ENCODE assay signal across 8 cellular contexts in genomic region chr1:77889671-77890070, GRCh38. TPM values are rescaled to one million over a fixed set of nuclear protein-coding genes. Genes with fewer than 3 reads are reported as not detected.
DNase-seq lines count a peak whose midpoint lies in the region; ATAC-seq and TF ChIP-seq lines count a peak whose summit lies in the region.

No MANE protein-coding gene starts in this region.

- no peak overlapping the region for H2AFZ ChIP-seq in OCI-LY3 (ENCODE audit: low read depth, low read length)

- H3K27me3 ChIP-seq in OCI-LY3 (ENCODE audit: low read depth, low read length), result no peaks in the 10 kb centered on the region

- peak overlapping the region; percentile 93 for H3K4me3 Mint-ChIP-seq in neural crest cell

- no peaks in the 10 kb centered on the region for H3K36me3 ChIP-seq in OCI-LY3 (replicated peaks; ENCODE audit: low read depth, low read length)

- DNase-seq in AG20443 (ENCODE audit: low spot score) (peak; percentile 35), fibroblast of gingiva (ENCODE audit: low read depth) (peak; percentile 75), neural crest cell (ENCODE audit: low read depth, low spot score) (no peak), posterior vena cava (ENCODE audit: low spot score) (no peak), mucosa of gallbladder (ENCODE audit: low spot score) (no peak)

- TF ChIP-seq CTCF in OCI-LY3 (IDR thresholded peaks at IDR 0.05; ENCODE audit: low read depth, low read length), result no peak
- TF ChIP-seq CTCF in neural crest cell (conservative IDR thresholded peaks at IDR 0.05), result no peak

- no peaks in the 10 kb centered on the region for H3K79me2 ChIP-seq in OCI-LY3 (ENCODE audit: low read length)

- H3K9me3 Mint-ChIP-seq in neural crest cell, result no peaks in the 10 kb centered on the region

- H3K27ac ChIP-seq in OCI-LY3 (ENCODE audit: low read length), result no peak overlapping the region

- intact Hi-C loops in posterior vena cava (cut with DNase I), result loop anchor here in 1 of 2 donors (5.0 kb wide), 1 partner anchor 57 kb away; no protein-coding TSS in a partner anchor

- peaks cover 18% of the 10 kb centered on the region for H3K4me1 Mint-ChIP-seq in neural crest cell

- no peaks in the 10 kb centered on the region for H3K9me3 ChIP-seq in OCI-LY3 (ENCODE audit: insufficient read depth, low read length)

- no peak for ATAC-seq in HG03139 (IDR thresholded peaks at IDR 0.05; ENCODE audit: unreplicated experiment)
- no peak for ATAC-seq in GM21526 (IDR thresholded peaks at IDR 0.05; ENCODE audit: low FRiP score, unreplicated experiment)

- H3K4me2 ChIP-seq in OCI-LY3 (ENCODE audit: low read length), result peak overlapping the region; percentile 92

- no peaks in the 10 kb centered on the region for H3K36me3 Mint-ChIP-seq in neural crest cell (ENCODE audit: low read depth)

- no peaks in the 10 kb centered on the region for H3K27me3 Mint-ChIP-seq in neural crest cell (ENCODE audit: low read depth)

- no peak overlapping the region for H3K27ac Mint-ChIP-seq in neural crest cell (ENCODE audit: unreplicated experiment)

- H3K4me1 ChIP-seq in OCI-LY3 (ENCODE audit: low read length), result no peaks in the 10 kb centered on the region

- H3K4me3 ChIP-seq in OCI-LY3 (ENCODE audit: low read length), result peak overlapping the region; percentile 84

- no peak overlapping the region for H3K9ac ChIP-seq in OCI-LY3 (ENCODE audit: low read length)

- H4K20me1 ChIP-seq in OCI-LY3 (ENCODE audit: insufficient read depth, low read length), result no peaks in the 10 kb centered on the region

RNA-seq across cellular contexts. Expression of gene NEXN, which starts 1.2 kb away (rescaled TPM):
- total RNA-seq in neural crest cell (1.2 and 2.0 TPM in 2 replicates), posterior vena cava (100 to 1,000 TPM; 111 to 202 TPM), mucosa of gallbladder (36.5 TPM)

Comparison
In these comparisons a context has a peak if more than half of its experiments do, and no peak if none do; other contexts are left out.
1. DNase-seq: peak in AG20443 (single experiment) and fibroblast of gingiva (single experiment); none in neural crest cell (single experiment), posterior vena cava (single experiment) and mucosa of gallbladder (single experiment).
2. RNA of gene NEXN, which starts 1.2 kb away (total RNA-seq): 111 to 202 TPM in posterior vena cava and 36.5 TPM in mucosa of gallbladder (single experiment); 1.2 to 2.0 TPM in neural crest cell; every median in the first group is over 10 times any median in the second.